ENCODE assay signal across 9 cellular contexts in genomic region chr7:140653319-140654108, GRCh38. TPM values are rescaled to one million over a fixed set of nuclear protein-coding genes. Genes with fewer than 3 reads are reported as not detected.
A peak's percentile ranks its signal among the peaks of the same experiment; 100 is the strongest.
DNase-seq lines count a peak whose midpoint lies in the region; ATAC-seq, FAIRE-seq and TF ChIP-seq lines count a peak whose summit lies in the region.
"Had no signal": no experiment of that assay in that cellular context is flagged by ENCODE, and none has a peak within 500 bp of the region (broad histone marks: within the 10 kb centered on the region; RNA-seq: fewer than 3 reads in every experiment).

No MANE protein-coding gene starts in this region.

- H3K36me3 Mint-ChIP-seq in stimulated activated effector memory CD8-positive, alpha-beta T cell treated with anti-CD3 and anti-CD28 coated beads, Interleukin-12 subunit alpha, Interleukin-12 subunit beta, amount 100 ng/mL, for 72 hours, result peaks cover 7% of the 10 kb centered on the region

- H3K4me2 ChIP-seq in OCI-LY3 (ENCODE audit: low read length), result peak overlapping the region; percentile 71

- no peaks in the 10 kb centered on the region for H3K9me3 Mint-ChIP-seq in stimulated activated effector memory CD8-positive, alpha-beta T cell treated with anti-CD3 and anti-CD28 coated beads, Interleukin-12 subunit alpha, Interleukin-12 subunit beta, amount 100 ng/mL, for 72 hours

- H3K4me1 Mint-ChIP-seq in stimulated activated effector memory CD8-positive, alpha-beta T cell treated with anti-CD3 and anti-CD28 coated beads, Interleukin-12 subunit alpha, Interleukin-12 subunit beta, amount 100 ng/mL, for 72 hours, result peaks cover 36% of the 10 kb centered on the region

- DNase-seq in DMS 273 (lab: John Stamatoyannopoulos, UW; ENCODE audit: unreplicated experiment) (peak; percentile 98), HuH-7 (ENCODE audit: low spot score) (peak; percentile 79), bronchial epithelial cell (ENCODE audit: low read depth) (peak; percentile 59)
- DNase-seq in stimulated activated effector memory CD8-positive, alpha-beta T cell treated with anti-CD3 and anti-CD28 coated beads, Interleukin-12 subunit alpha, Interleukin-12 subunit beta, amount 100 ng/mL, for 72 hours (ENCODE audit: low spot score in 2 of 2), result peak in 1 of 2 donors; percentile 62

- H3K4me1 ChIP-seq in OCI-LY3 (ENCODE audit: low read length), result peaks cover 18% of the 10 kb centered on the region

- FAIRE-seq in bronchial epithelial cell (lab: Jason Lieb, UNC), result no peak
- FAIRE-seq in islet of Langerhans (lab: Jason Lieb, UNC), result peak; percentile 87

- no peak overlapping the region for H3K27ac ChIP-seq in OCI-LY3 (ENCODE audit: low read length)

- TF ChIP-seq CTCF in OCI-LY3 (IDR thresholded peaks at IDR 0.05; ENCODE audit: low read depth, low read length) (peak; percentile 96), bronchial epithelial cell (IDR thresholded peaks at IDR 0.05; ENCODE audit: insufficient read depth, low read length, severe bottlenecking) (peak; percentile 74)

- H3K27me3 ChIP-seq in OCI-LY3 (ENCODE audit: low read depth, low read length) (0 out of 2 replicates have a peak, but pooled peaks cover 5% of the 10 kb centered on the region), bronchial epithelial cell (ENCODE audit: control insufficient read depth, insufficient read depth, low read length) (no peaks in the 10 kb centered on the region)

- no peak overlapping the region for H3K9ac ChIP-seq in OCI-LY3 (ENCODE audit: low read length)

- H3K79me2 ChIP-seq in OCI-LY3 (ENCODE audit: low read length), result no peaks in the 10 kb centered on the region

- no peaks in the 10 kb centered on the region for H3K9me3 ChIP-seq in OCI-LY3 (ENCODE audit: insufficient read depth, low read length)

- H2AFZ ChIP-seq in OCI-LY3 (ENCODE audit: low read depth, low read length), result peak overlapping the region; percentile 43; the same call in 1 of the 2 replicates

- H3K4me3 Mint-ChIP-seq in stimulated activated effector memory CD8-positive, alpha-beta T cell treated with anti-CD3 and anti-CD28 coated beads, Interleukin-12 subunit alpha, Interleukin-12 subunit beta, amount 100 ng/mL, for 72 hours, result no peak overlapping the region

- H3K27ac Mint-ChIP-seq in stimulated activated effector memory CD8-positive, alpha-beta T cell treated with anti-CD3 and anti-CD28 coated beads, Interleukin-12 subunit alpha, Interleukin-12 subunit beta, amount 100 ng/mL, for 72 hours, result no peak overlapping the region

- H4K20me1 ChIP-seq in OCI-LY3 (ENCODE audit: insufficient read depth, low read length), result no peaks in the 10 kb centered on the region

- ATAC-seq in stimulated activated effector memory CD8-positive, alpha-beta T cell treated with anti-CD3 and anti-CD28 coated beads, Interleukin-12 subunit alpha, Interleukin-12 subunit beta, amount 100 ng/mL, for 72 hours, result peak; percentile 42
- ATAC-seq in HG03095 (IDR thresholded peaks at IDR 0.05; ENCODE audit: unreplicated experiment) (no peak), GM21723 (IDR thresholded peaks at IDR 0.05; ENCODE audit: unreplicated experiment) (no peak)

- H3K4me3 ChIP-seq in OCI-LY3 (ENCODE audit: low read length), result peak overlapping the region; percentile 48
- no peak overlapping the region for H3K4me3 ChIP-seq in bronchial epithelial cell (ENCODE audit: low read depth, low read length)

- H3K36me3 ChIP-seq in OCI-LY3 (replicated peaks; ENCODE audit: low read depth, low read length) (no peaks in the 10 kb centered on the region), bronchial epithelial cell (ENCODE audit: control insufficient read depth, insufficient read depth, low read length) (no peaks in the 10 kb centered on the region)

RNA-seq across cellular contexts. Expression of gene DENND2A, which starts 12.9 kb away (rescaled TPM):
- 0.26 TPM in 1 of 2 replicates, not detected in the other for total RNA-seq in bronchial epithelial cell
- total RNA-seq: activated CD8-positive, alpha-beta memory T cell treated with anti-CD3 and anti-CD28 coated beads for 36 hours had no signal

RNA-seq across cellular contexts. Expression of gene ADCK2, which starts 19.2 kb away (rescaled TPM):
- 74.2 and 100 TPM in 2 replicates for total RNA-seq in bronchial epithelial cell

RNA-seq across cellular contexts. Expression of gene NDUFB2, which starts 43.0 kb away (rescaled TPM):
- 99.5 and 123 TPM in 2 replicates for total RNA-seq in bronchial epithelial cell
